In the genomic region with DNA sequence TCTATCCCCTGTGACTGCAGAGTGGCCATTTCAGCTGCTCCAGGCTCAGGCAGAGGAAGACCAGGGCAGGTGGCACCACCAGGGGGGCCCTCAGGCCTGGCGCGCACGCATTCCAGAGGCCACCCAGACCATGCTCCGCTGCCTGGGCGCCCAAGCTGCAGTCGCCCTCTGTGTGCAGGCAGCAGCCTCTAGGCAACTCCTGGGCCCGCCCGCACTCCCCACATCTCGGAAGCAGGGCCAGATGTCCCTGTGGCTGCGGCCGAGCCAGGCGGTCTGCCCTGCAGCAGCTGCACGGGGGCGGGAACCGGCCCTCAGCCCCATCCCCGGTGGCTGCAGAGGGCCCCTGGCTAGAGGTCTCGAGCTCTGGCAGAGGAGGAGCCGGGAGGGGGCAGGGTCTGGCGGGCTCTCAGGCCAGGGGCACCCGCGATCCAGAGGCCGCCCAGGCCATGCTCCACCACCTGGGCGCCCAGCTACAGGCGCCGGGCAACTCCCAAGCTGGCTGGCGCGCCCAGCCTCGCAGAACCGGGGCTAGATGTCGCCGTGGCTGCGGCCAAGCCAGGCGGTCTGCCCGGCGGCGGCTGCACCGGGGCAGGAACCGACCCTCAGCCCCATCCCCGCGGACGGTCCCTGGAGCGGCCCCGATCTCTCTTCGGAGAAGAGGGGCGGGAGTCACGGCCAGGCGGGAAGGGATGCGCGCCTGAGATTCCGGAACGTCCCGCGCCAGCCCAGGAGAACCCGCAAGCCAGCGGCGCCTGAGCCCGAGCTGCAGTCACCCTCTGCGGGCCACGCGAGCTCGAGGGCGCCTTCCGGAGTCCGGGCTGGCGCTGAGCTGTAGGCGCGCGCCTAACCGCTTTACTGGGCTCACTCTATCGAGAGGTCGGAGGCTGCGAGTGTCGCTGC, we compare ENCODE assay signal across 8 cellular contexts. TPM values are rescaled to one million over a fixed set of nuclear protein-coding genes. Genes with fewer than 3 reads are reported as not detected.
A peak's percentile ranks its signal among the peaks of the same experiment; 100 is the strongest.
DNase-seq lines count a peak whose midpoint lies in the region; ATAC-seq and TF ChIP-seq lines count a peak whose summit lies in the region.
"Not testable (repeated sequence)": the region's sequence is repeated elsewhere in the genome, so short reads cannot be mapped to it uniquely, and the experiment has no call there.

A gene (plus strand): TSS at position 855 of the 900 bp plus-strand sequence. CDS start 239 bp downstream, outside the sequence.

- not testable (repeated sequence) for DNase-seq in AG09309 (ENCODE audit: low read depth); esophagus muscularis mucosa (ENCODE audit: extremely low spot score)
- peak; percentile 38 for DNase-seq in NCI-H2081 treated with DMSO at 0.1 percent for 48 hours (lab: John Stamatoyannopoulos, UW)
- DNase-seq in T-cell = peak in 28 of 34 experiments; percentile 11 to 52 (median 27)
- peak; percentile 24 for DNase-seq in activated gamma-delta T cell treated with Interleukin-2 at 50 U/mL for 16 hours
- peak in 1 of 2 donors; percentile 24 for DNase-seq in memory B cell (ENCODE audit: low spot score in 2 of 2)
- DNase-seq in stimulated activated CD4-positive, alpha-beta T cell treated with anti-CD3 and anti-CD28 coated beads, Interleukin-2, amount 100 ng/mL, for 4 hours (ENCODE audit: low read depth) = peak; percentile 8

- H3K27ac ChIP-seq in esophagus muscularis mucosa (replicated peaks in 1 of 4) = not testable (repeated sequence)

- peaks cover 39 to 55% of the 10 kb centered on the region in 2 donors for H3K27me3 Mint-ChIP-seq in T-cell
- peaks cover 13% of the 10 kb centered on the region for H3K27me3 Mint-ChIP-seq in memory B cell

- not testable (repeated sequence) for H3K9me3 Mint-ChIP-seq in T-cell, memory B cell

- not testable (repeated sequence) for H3K36me3 Mint-ChIP-seq in T-cell, memory B cell

- CTCF ChIA-PET in T-cell (lab: Charles Lee) = interaction anchor here in 1 of 2 donors (0.6 kb wide), 1 partner anchor 650 kb away, joined by 6 read pairs; no protein-coding TSS in a partner anchor

- POLR2A ChIA-PET in T-cell (lab: Charles Lee) = not testable (repeated sequence)

- intact Hi-C loops in esophagus muscularis mucosa (cut with DNase I) = not testable (repeated sequence)

- not testable (repeated sequence) for TF ChIP-seq EP300 in esophagus muscularis mucosa (IDR thresholded peaks at IDR 0.05)

- H3K4me3 Mint-ChIP-seq in T-cell = peak within 1 kb of the TSS; percentile 73 to 83 (median 78)
- H3K4me3 Mint-ChIP-seq in memory B cell = peak within 1 kb of the TSS; percentile 71

- TF ChIP-seq CTCF in AG09309 (IDR thresholded peaks at IDR 0.05; ENCODE audit: control insufficient read depth, insufficient read depth, low read depth, low read length, missing control alignments) = not testable (repeated sequence)
- TF ChIP-seq CTCF in esophagus muscularis mucosa (IDR thresholded peaks at IDR 0.05) = peak in 1 of 3 experiments; percentile 8

- H3K4me1 Mint-ChIP-seq in T-cell = peaks cover 7 to 13% (median 13%) of the 10 kb centered on the region in 3 donors
- H3K4me1 Mint-ChIP-seq in memory B cell = not testable (repeated sequence)

- WGBS in esophagus muscularis mucosa = 2% methylated on average over 29 of the region's 73 CpGs

- peaks cover 11 to 17% (median 16%) of the 10 kb centered on the region in 4 donors for H3K4me1 ChIP-seq in esophagus muscularis mucosa

- TF ChIP-seq POLR2A in GM18505 (IDR thresholded peaks at IDR 0.05; ENCODE audit: borderline replicate concordance, extremely low read depth, insufficient read depth, insufficient read length); esophagus muscularis mucosa (IDR thresholded peaks at IDR 0.05; ENCODE audit: low read depth): not testable (repeated sequence)

- ATAC-seq in GM18505 (IDR thresholded peaks at IDR 0.05; ENCODE audit: unreplicated experiment) (peak; percentile 69), T-cell (replicated peaks in 1 of 4) (peak; percentile 93 to 97 (median 95)), memory B cell (ENCODE audit: low read depth) (peak; percentile 69)

- not testable (repeated sequence) for H3K9me3 ChIP-seq in esophagus muscularis mucosa

- H3K4me3 ChIP-seq in AG09309 (ENCODE audit: control insufficient read depth, low read depth, low read length) = peak within 1 kb of the TSS; percentile 39
- H3K4me3 ChIP-seq in esophagus muscularis mucosa = peak within 1 kb of the TSS; percentile 40 to 51 (median 43)

- H3K36me3 ChIP-seq in esophagus muscularis mucosa = not testable (repeated sequence)

- H3K27me3 ChIP-seq in esophagus muscularis mucosa = peaks cover 4 to 59% (median 17%) of the 10 kb centered on the region in 4 donors

- H3K27ac Mint-ChIP-seq in T-cell = peak within 1 kb of the TSS in 1 of 2 donors; percentile 37
- H3K27ac Mint-ChIP-seq in memory B cell = not testable (repeated sequence)

RNA-seq across cellular contexts. Expression of the gene that starts here (rescaled TPM):
- 1 to 10 TPM in 3 of 5 donors, under 1 TPM in 1, not detected in 1; 0.76 to 2.6 (median 1.9) TPM for total RNA-seq in T-cell
- not detected for total RNA-seq in esophagus muscularis mucosa
